In the genomic region with DNA sequence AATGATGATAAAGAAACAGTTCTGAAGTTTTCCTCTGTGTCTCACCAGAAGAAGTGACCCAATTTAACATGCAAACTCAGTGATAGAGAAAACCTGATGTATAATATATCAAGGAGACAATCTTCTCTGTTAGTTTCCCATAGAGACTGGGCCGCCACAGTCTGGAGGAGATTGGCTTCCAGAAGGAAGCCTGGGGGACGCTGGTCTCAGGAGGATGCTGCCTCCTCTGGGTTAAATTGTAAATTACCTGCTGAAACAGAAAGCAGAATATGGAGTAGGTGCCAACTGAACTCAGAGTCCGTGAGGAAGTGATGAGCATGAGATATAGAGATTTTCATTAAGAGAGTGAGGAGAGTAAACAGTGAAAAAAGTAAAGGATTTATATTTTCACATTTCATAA, we compare ENCODE assay signal across 9 cellular contexts. TPM values are rescaled to one million over a fixed set of nuclear protein-coding genes. Genes with fewer than 3 reads are reported as not detected.
DNase-seq lines count a peak whose midpoint lies in the region; ATAC-seq and TF ChIP-seq lines count a peak whose summit lies in the region.
"Had no signal": no experiment of that assay in that cellular context is flagged by ENCODE, and none has a peak within 500 bp of the region (broad histone marks: within the 10 kb centered on the region; RNA-seq: fewer than 3 reads in every experiment).

No MANE protein-coding gene starts in this region.

- no peak overlapping the region for H3K27ac ChIP-seq in trophoblast cell (ENCODE audit: low read depth, low read length)
- H3K27ac ChIP-seq in vagina = no peak overlapping the region

- H2AFZ ChIP-seq in trophoblast cell (ENCODE audit: insufficient read depth, low read length, poor library complexity) = no peak overlapping the region

- no CpG with 5 or more reads among the region's 3 CpGs for WGBS in trophoblast cell (ENCODE audit: extremely low coverage, insufficient coverage, insufficient read length)

- H3K9me3 ChIP-seq in trophoblast cell (ENCODE audit: insufficient read depth, low read depth, low read length) (peaks cover 12% of the 10 kb centered on the region), vagina (no peaks in the 10 kb centered on the region)

- no peak overlapping the region for H2BK120ac ChIP-seq in trophoblast cell (ENCODE audit: insufficient read depth, low read length, poor library complexity)

- no peak overlapping the region for H2BK5ac ChIP-seq in trophoblast cell (ENCODE audit: low read depth, low read length, poor library complexity)

- H4K12ac ChIP-seq in trophoblast cell (ENCODE audit: low read depth, low read length) = no peak overlapping the region

- H2AK5ac ChIP-seq in trophoblast cell (ENCODE audit: low read length) = no peak overlapping the region

- no peak for TF ChIP-seq POLR2A in vagina (IDR thresholded peaks at IDR 0.05)

- H3K79me1 ChIP-seq in trophoblast cell (ENCODE audit: low read length) = no peaks in the 10 kb centered on the region

- ATAC-seq in GM21737 (IDR thresholded peaks at IDR 0.05; ENCODE audit: unreplicated experiment) (peak; percentile 71), sciatic nerve (no peak)

- TF ChIP-seq CTCF in LNCAP (IDR thresholded peaks at IDR 0.05) = peak; percentile 74
- no peak for TF ChIP-seq CTCF in vagina (IDR thresholded peaks at IDR 0.05)

- no peak overlapping the region for H3K18ac ChIP-seq in trophoblast cell (ENCODE audit: low read length)

- H4K8ac ChIP-seq in trophoblast cell (ENCODE audit: low read depth, low read length) = no peak overlapping the region

- no peaks in the 10 kb centered on the region for H3K27me3 ChIP-seq in trophoblast cell (ENCODE audit: insufficient read depth, low read length)
- no peaks in the 10 kb centered on the region for H3K27me3 ChIP-seq in vagina

- no peak overlapping the region for H3K4me2 ChIP-seq in trophoblast cell (ENCODE audit: low read length)

- intact Hi-C loops in sciatic nerve (cut with DNase I) = no loop called here
- intact Hi-C loops in vagina (cut with DNase I) = no loop called here

- no peak overlapping the region for H2BK12ac ChIP-seq in trophoblast cell (ENCODE audit: low read length)

- H4K91ac ChIP-seq in trophoblast cell (ENCODE audit: low read depth, low read length) = no peak overlapping the region

- H3K23ac ChIP-seq in trophoblast cell (ENCODE audit: low read length) = no peak overlapping the region

- no peaks in the 10 kb centered on the region for H3K36me3 ChIP-seq in trophoblast cell (ENCODE audit: control insufficient read depth in 1 of 2, insufficient read depth in 2 of 2, low read length in 2 of 2)
- no peaks in the 10 kb centered on the region for H3K36me3 ChIP-seq in vagina

- no peak overlapping the region for H3K4me3 ChIP-seq in trophoblast cell (ENCODE audit: low read depth, low read length)
- no peak overlapping the region for H3K4me3 ChIP-seq in vagina

- H3K4ac ChIP-seq in trophoblast cell (ENCODE audit: low read depth, low read length) = no peak overlapping the region

- no peaks in the 10 kb centered on the region for H3K79me2 ChIP-seq in trophoblast cell (ENCODE audit: control insufficient read depth, insufficient read depth, low read length, poor library complexity)

- H3K4me1 ChIP-seq in trophoblast cell (ENCODE audit: control insufficient read depth in 1 of 2, insufficient read depth in 2 of 2, low read length in 2 of 2) (no peaks in the 10 kb centered on the region), vagina (no peaks in the 10 kb centered on the region)

- peak; percentile 35 for DNase-seq in SIG-M5 treated with dmso at 0.1 percent for 504 hours (lab: John Stamatoyannopoulos, UW; ENCODE audit: unreplicated experiment)
- DNase-seq in SIG-M5 (lab: John Stamatoyannopoulos, UW) = no peak
- peak; percentile 14 to 58 for DNase-seq in trophoblast cell
- no peak for DNase-seq in sciatic nerve (ENCODE audit: low spot score)
- DNase-seq in iPS-NIHi11 (ENCODE audit: low spot score) = no peak
- no peak for DNase-seq in vagina (ENCODE audit: extremely low spot score in 2 of 2)

- H3K9ac ChIP-seq in trophoblast cell (ENCODE audit: low read length) = no peak overlapping the region

- no peak overlapping the region for H3K14ac ChIP-seq in trophoblast cell (ENCODE audit: low read length)

RNA-seq across cellular contexts. Expression of a gene that starts 15.8 kb away (rescaled TPM):
- not detected in 2 replicates for polyA plus RNA-seq in trophoblast cell (2013)
- not detected for total RNA-seq in sciatic nerve
- not detected for total RNA-seq in vagina
- total RNA-seq: CD4-positive, CD25-positive, alpha-beta regulatory T cell had no signal
- polyA plus RNA-seq: CD4-positive, CD25-positive, alpha-beta regulatory T cell had no signal

RNA-seq across cellular contexts. Expression of a gene that starts 31.5 kb away (rescaled TPM):
- polyA plus RNA-seq in trophoblast cell (2013) = not detected in 2 replicates
- total RNA-seq in sciatic nerve (not detected), vagina (not detected)
- total RNA-seq: CD4-positive, CD25-positive, alpha-beta regulatory T cell had no signal
- polyA plus RNA-seq: CD4-positive, CD25-positive, alpha-beta regulatory T cell had no signal

RNA-seq across cellular contexts. Expression of a gene that starts 41.7 kb away (rescaled TPM):
- polyA plus RNA-seq in trophoblast cell (2013) = not detected in 2 replicates
- not detected for total RNA-seq in sciatic nerve
- not detected for total RNA-seq in vagina
- total RNA-seq: CD4-positive, CD25-positive, alpha-beta regulatory T cell had no signal
- polyA plus RNA-seq: CD4-positive, CD25-positive, alpha-beta regulatory T cell had no signal

RNA-seq across cellular contexts. Expression of a gene that starts 51.9 kb away (rescaled TPM):
- polyA plus RNA-seq in trophoblast cell (2013) = not detected in 2 replicates
- total RNA-seq in sciatic nerve (not detected), vagina (not detected)
- total RNA-seq: CD4-positive, CD25-positive, alpha-beta regulatory T cell had no signal
- polyA plus RNA-seq: CD4-positive, CD25-positive, alpha-beta regulatory T cell had no signal

Comparison
In these comparisons a context has a peak if more than half of its experiments do, and no peak if none do; other contexts are left out.
1. DNase-seq: peak in SIG-M5 treated with dmso at 0.1 percent for 504 hours (single experiment) and trophoblast cell (2 of 2); none in SIG-M5 (single experiment), sciatic nerve (single experiment), iPS-NIHi11 (single experiment) and vagina (0 of 2).